ENCODE assay signal across 13 cellular contexts in the genomic region with DNA sequence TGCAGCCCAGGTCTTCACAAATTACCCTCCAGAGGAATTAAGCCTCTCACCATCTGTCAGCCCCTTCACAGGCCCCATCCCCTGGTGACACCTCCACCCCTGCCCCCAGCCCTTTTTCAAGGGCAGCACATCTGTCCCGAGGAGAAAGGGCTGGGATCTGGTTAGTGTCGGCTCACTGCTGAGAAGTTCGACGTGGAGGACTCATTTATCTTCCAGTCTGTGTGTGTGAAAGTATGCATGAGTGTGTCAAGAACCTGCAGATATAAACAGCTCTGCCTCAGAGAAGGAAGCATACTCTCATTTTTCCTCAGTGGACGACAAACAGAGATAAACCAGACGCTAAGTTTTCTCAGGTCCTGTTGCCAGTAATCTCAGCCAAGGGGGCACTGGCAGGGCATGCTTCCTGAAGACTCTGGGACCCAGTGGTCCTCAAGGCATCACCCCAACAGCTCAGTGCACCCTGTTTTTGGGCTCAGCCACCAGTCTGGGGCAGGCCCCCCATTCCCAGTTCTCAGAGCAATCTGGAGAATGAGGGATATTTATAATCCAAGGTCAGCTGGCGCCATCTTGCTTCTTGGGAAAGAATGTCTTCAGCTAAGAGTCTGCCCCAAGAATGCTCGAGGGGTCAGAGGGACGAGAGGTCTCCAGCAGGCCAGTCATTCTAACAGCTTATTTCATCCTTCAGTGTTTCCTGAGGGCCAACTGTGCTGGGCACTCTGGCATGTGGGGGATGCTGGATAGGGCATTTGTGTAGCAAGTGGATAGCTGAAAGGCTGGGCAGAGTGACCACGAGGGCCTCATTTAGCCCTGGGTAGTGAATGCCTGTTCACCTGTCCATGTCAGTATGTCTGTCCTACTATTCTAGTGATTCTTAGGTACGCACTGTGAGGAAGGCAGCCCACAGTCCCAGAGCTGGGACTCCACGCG.
DNase-seq lines count a peak whose midpoint lies in the region; ATAC-seq and TF ChIP-seq lines count a peak whose summit lies in the region.
"Had no signal": no experiment of that assay in that cellular context is flagged by ENCODE, and none has a peak within 500 bp of the region (broad histone marks: within the 10 kb centered on the region; RNA-seq: fewer than 3 reads in every experiment).

No MANE protein-coding gene starts in this region.

- H3K9ac ChIP-seq in neural progenitor cell = no peak overlapping the region

- H3K36me3 ChIP-seq in neural progenitor cell = no peaks in the 10 kb centered on the region
- no peaks in the 10 kb centered on the region for H3K36me3 ChIP-seq in H7 (replicated peaks; ENCODE audit: control insufficient read depth, insufficient read depth, low read length)
- H3K36me3 ChIP-seq: spleen had no signal

- no peak overlapping the region for H3K4me3 ChIP-seq in neural progenitor cell
- H3K4me3 ChIP-seq in H7 (ENCODE audit: insufficient read depth, low read depth, low read length) = no peak overlapping the region
- H3K4me3 ChIP-seq: spleen had no signal

- H3K27me3 ChIP-seq in neural progenitor cell = no peaks in the 10 kb centered on the region
- no peaks in the 10 kb centered on the region for H3K27me3 ChIP-seq in H7 (ENCODE audit: control insufficient read depth, insufficient read depth, low read length)

- no peaks in the 10 kb centered on the region for H3K36me3 Mint-ChIP-seq in neural progenitor cell

- H3K4me3 Mint-ChIP-seq in neural progenitor cell = no peak overlapping the region

- ATAC-seq in Right ventricle myocardium inferior = peak; percentile 50

- peak; percentile 12 for DNase-seq in EH (ENCODE audit: low read depth)
- DNase-seq in NCI-H82 treated with DMSO at 0.1 percent for 48 hours (lab: John Stamatoyannopoulos, UW; ENCODE audit: unreplicated experiment) = peak; percentile 64
- no peak for DNase-seq in Right ventricle myocardium inferior (ENCODE audit: missing footprints)
- DNase-seq in neural progenitor cell (ENCODE audit: low spot score) = peak; percentile 51
- DNase-seq in H7 = no peak
- DNase-seq in COR-L47 (lab: John Stamatoyannopoulos, UW) = no peak
- no peak for DNase-seq in stimulated activated CD4-positive, alpha-beta T cell treated with anti-CD3 and anti-CD28 coated beads, Interleukin-4, amount 100 ng/mL, for 4 hours
- no peak for DNase-seq in GF-D8 (lab: John Stamatoyannopoulos, UW)
- DNase-seq: glutamatergic neuron, NCI-H526, T1000, trophoblast cell had no signal

- no peak overlapping the region for H3K27ac ChIP-seq in neural progenitor cell
- H3K27ac ChIP-seq: spleen had no signal

- H3K4me1 Mint-ChIP-seq in neural progenitor cell = peaks cover 8% of the 10 kb centered on the region

- H3K4me1 ChIP-seq in neural progenitor cell = no peaks in the 10 kb centered on the region

- H4K20me1 ChIP-seq in neural progenitor cell (ENCODE audit: low read depth) = no peaks in the 10 kb centered on the region

- intact Hi-C loops in Right ventricle myocardium inferior (cut with DNase I) = loop anchor here (5.0 kb wide), 1 partner anchor 72 kb away; a partner anchor contains a TSS

- no peak overlapping the region for H3K27ac Mint-ChIP-seq in neural progenitor cell

- no peaks in the 10 kb centered on the region for H3K9me3 ChIP-seq in neural progenitor cell (ENCODE audit: low read depth)
- H3K9me3 ChIP-seq: spleen had no signal

- H3K27me3 Mint-ChIP-seq in neural progenitor cell (ENCODE audit: insufficient read depth, low read depth) = peaks cover 2% of the 10 kb centered on the region

- no peak overlapping the region for H2AFZ ChIP-seq in neural progenitor cell (replicated peaks)

- no peak overlapping the region for H3K4me2 ChIP-seq in neural progenitor cell

- H3K79me2 ChIP-seq in neural progenitor cell (ENCODE audit: low read depth) = no peaks in the 10 kb centered on the region

- H3F3A ChIP-seq in neural progenitor cell (ENCODE audit: low read depth) = no peaks in the 10 kb centered on the region

- TF ChIP-seq CTCF in neural progenitor cell (IDR thresholded peaks at IDR 0.05) = peak; percentile 40

- no peaks in the 10 kb centered on the region for H3K9me3 Mint-ChIP-seq in neural progenitor cell

Comparison
In these comparisons a context has a peak if more than half of its experiments do, and no peak if none do; other contexts are left out.
1. DNase-seq: peak in EH (single experiment), NCI-H82 treated with DMSO at 0.1 percent for 48 hours (single experiment) and neural progenitor cell (single experiment); none in Right ventricle myocardium inferior (single experiment), H7 (single experiment), COR-L47 (single experiment), stimulated activated CD4-positive, alpha-beta T cell treated with anti-CD3 and anti-CD28 coated beads, Interleukin-4, amount 100 ng/mL, for 4 hours (0 of 2) and GF-D8 (single experiment).